In the genomic region with DNA sequence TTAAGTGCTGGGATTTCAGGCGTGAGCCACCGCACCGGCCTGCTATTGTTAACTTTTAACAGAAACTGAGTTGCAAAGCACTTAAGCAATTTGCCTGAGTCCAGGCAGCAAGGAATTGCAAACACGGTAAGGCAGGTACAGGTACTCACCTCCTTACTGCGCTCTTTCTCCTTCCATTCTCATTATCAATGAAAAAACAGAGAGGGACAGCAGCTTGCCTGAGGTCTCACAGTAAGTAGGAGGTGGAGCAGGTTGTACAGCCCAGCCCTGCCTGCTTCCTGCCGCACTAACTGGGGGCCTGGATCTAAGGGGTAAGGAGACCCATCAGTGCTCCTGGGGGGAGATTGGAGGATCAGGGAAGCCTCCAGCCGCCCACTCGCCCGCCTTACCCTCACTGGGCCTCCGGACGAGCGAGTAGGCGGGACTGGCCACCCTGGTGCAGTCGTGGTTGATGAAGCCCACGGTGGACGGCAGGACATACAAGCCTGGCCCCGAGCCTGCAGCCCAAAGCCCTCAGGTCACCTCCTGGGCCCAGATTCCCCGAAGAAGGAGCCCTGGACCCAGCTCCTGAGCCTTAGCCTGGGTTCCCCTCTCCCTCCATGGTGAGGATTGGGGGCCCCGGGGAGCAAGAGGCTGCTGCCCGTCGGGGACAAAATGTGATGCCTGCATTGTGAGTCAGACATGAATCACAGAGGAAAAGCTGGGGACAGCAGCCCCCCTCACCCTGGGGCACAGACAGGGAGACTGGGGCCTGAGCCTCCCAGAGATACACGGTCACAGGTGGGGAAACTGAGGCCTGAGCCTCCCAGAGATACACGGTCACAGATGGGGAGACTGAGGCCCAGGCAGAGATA, we compare ENCODE assay signal across 2 cellular contexts.
TF ChIP-seq lines count a peak whose summit lies in the region.

No MANE protein-coding gene starts in this region.

TF ChIP-seq in GM23338, 12 proteins besides CTCF, POLR2A, EP300 and RAD21:
- TF ChIP-seq NANOG (IDR thresholded peaks at IDR 0.05; ENCODE audit: borderline replicate concordance) (no peak), STAT1 (IDR thresholded peaks at IDR 0.05; ENCODE audit: unreplicated experiment) (no peak), EZH2 (IDR thresholded peaks at IDR 0.05; ENCODE audit: low read depth, unreplicated experiment) (no peak), EZH2phosphoT487 (IDR thresholded peaks at IDR 0.05; ENCODE audit: unreplicated experiment) (no peak)
- TF ChIP-seq, protein P1, sequence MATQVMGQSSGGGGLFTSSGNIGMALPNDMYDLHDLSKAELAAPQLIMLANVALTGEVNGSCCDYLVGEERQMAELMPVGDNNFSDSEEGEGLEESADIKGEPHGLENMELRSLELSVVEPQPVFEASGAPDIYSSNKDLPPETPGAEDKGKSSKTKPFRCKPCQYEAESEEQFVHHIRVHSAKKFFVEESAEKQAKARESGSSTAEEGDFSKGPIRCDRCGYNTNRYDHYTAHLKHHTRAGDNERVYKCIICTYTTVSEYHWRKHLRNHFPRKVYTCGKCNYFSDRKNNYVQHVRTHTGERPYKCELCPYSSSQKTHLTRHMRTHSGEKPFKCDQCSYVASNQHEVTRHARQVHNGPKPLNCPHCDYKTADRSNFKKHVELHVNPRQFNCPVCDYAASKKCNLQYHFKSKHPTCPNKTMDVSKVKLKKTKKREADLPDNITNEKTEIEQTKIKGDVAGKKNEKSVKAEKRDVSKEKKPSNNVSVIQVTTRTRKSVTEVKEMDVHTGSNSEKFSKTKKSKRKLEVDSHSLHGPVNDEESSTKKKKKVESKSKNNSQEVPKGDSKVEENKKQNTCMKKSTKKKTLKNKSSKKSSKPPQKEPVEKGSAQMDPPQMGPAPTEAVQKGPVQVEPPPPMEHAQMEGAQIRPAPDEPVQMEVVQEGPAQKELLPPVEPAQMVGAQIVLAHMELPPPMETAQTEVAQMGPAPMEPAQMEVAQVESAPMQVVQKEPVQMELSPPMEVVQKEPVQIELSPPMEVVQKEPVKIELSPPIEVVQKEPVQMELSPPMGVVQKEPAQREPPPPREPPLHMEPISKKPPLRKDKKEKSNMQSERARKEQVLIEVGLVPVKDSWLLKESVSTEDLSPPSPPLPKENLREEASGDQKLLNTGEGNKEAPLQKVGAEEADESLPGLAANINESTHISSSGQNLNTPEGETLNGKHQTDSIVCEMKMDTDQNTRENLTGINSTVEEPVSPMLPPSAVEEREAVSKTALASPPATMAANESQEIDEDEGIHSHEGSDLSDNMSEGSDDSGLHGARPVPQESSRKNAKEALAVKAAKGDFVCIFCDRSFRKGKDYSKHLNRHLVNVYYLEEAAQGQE (IDR thresholded peaks at IDR 0.05; ENCODE audit: unreplicated experiment): no peak
- TF ChIP-seq, protein P2, sequence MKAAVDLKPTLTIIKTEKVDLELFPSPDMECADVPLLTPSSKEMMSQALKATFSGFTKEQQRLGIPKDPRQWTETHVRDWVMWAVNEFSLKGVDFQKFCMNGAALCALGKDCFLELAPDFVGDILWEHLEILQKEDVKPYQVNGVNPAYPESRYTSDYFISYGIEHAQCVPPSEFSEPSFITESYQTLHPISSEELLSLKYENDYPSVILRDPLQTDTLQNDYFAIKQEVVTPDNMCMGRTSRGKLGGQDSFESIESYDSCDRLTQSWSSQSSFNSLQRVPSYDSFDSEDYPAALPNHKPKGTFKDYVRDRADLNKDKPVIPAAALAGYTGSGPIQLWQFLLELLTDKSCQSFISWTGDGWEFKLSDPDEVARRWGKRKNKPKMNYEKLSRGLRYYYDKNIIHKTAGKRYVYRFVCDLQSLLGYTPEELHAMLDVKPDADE (IDR thresholded peaks at IDR 0.05): no peak
- TF ChIP-seq, protein P3, sequence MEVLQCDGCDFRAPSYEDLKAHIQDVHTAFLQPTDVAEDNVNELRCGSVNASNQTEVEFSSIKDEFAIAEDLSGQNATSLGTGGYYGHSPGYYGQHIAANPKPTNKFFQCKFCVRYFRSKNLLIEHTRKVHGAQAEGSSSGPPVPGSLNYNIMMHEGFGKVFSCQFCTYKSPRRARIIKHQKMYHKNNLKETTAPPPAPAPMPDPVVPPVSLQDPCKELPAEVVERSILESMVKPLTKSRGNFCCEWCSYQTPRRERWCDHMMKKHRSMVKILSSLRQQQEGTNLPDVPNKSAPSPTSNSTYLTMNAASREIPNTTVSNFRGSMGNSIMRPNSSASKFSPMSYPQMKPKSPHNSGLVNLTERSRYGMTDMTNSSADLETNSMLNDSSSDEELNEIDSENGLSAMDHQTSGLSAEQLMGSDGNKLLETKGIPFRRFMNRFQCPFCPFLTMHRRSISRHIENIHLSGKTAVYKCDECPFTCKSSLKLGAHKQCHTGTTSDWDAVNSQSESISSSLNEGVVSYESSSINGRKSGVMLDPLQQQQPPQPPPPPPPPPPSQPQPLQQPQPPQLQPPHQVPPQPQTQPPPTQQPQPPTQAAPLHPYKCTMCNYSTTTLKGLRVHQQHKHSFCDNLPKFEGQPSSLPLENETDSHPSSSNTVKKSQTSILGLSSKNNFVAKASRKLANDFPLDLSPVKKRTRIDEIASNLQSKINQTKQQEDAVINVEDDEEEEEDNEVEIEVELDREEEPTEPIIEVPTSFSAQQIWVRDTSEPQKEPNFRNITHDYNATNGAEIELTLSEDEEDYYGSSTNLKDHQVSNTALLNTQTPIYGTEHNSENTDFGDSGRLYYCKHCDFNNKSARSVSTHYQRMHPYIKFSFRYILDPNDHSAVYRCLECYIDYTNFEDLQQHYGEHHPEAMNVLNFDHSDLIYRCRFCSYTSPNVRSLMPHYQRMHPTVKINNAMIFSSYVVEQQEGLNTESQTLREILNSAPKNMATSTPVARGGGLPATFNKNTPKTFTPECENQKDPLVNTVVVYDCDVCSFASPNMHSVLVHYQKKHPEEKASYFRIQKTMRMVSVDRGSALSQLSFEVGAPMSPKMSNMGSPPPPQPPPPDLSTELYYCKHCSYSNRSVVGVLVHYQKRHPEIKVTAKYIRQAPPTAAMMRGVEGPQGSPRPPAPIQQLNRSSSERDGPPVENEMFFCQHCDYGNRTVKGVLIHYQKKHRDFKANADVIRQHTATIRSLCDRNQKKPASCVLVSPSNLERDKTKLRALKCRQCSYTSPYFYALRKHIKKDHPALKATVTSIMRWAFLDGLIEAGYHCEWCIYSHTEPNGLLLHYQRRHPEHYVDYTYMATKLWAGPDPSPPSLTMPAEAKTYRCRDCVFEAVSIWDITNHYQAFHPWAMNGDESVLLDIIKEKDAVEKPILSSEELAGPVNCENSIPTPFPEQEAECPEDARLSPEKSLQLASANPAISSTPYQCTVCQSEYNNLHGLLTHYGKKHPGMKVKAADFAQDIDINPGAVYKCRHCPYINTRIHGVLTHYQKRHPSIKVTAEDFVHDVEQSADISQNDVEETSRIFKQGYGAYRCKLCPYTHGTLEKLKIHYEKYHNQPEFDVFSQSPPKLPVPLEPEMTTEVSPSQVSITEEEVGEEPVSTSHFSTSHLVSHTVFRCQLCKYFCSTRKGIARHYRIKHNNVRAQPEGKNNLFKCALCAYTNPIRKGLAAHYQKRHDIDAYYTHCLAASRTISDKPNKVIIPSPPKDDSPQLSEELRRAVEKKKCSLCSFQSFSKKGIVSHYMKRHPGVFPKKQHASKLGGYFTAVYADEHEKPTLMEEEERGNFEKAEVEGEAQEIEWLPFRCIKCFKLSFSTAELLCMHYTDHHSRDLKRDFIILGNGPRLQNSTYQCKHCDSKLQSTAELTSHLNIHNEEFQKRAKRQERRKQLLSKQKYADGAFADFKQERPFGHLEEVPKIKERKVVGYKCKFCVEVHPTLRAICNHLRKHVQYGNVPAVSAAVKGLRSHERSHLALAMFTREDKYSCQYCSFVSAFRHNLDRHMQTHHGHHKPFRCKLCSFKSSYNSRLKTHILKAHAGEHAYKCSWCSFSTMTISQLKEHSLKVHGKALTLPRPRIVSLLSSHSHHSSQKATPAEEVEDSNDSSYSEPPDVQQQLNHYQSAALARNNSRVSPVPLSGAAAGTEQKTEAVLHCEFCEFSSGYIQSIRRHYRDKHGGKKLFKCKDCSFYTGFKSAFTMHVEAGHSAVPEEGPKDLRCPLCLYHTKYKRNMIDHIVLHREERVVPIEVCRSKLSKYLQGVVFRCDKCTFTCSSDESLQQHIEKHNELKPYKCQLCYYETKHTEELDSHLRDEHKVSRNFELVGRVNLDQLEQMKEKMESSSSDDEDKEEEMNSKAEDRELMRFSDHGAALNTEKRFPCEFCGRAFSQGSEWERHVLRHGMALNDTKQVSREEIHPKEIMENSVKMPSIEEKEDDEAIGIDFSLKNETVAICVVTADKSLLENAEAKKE (CRISPR knock-in tag; IDR thresholded peaks at IDR 0.05): no peak

TF ChIP-seq in IMR-90, 13 proteins besides CTCF, POLR2A, EP300 and RAD21:
- no peak for TF ChIP-seq MAZ (IDR thresholded peaks at IDR 0.05; ENCODE audit: borderline replicate concordance, low read depth, low read length)
- TF ChIP-seq SMC3 (IDR thresholded peaks at IDR 0.05; ENCODE audit: low read depth, low read length): no peak
- no peak for TF ChIP-seq BHLHE40 (IDR thresholded peaks at IDR 0.05; ENCODE audit: low read depth, low read length)
- TF ChIP-seq RCOR1 (IDR thresholded peaks at IDR 0.05; ENCODE audit: insufficient replicate concordance, low read length): no peak
- TF ChIP-seq RFX5 (IDR thresholded peaks at IDR 0.05; ENCODE audit: low read depth, low read length): no peak
- TF ChIP-seq FOS (IDR thresholded peaks at IDR 0.05; ENCODE audit: low read depth, low read length): no peak
